Comparison of ENCODE assay signal across 1 cellular context in genomic region chr18:8177330-8178016, GRCh38.
TF ChIP-seq lines count a peak whose summit lies in the region.

No MANE protein-coding gene starts in this region.

TF ChIP-seq in HepG2, 621 proteins besides CTCF, POLR2A, EP300 and RAD21 (continued from another document and continues in another):
- TF ChIP-seq MTERF4 (CRISPR knock-in tag; IDR thresholded peaks at IDR 0.05) (no peak), CENPT (CRISPR knock-in tag; IDR thresholded peaks at IDR 0.05; ENCODE audit: low read depth) (no peak), HNRNPLL (IDR thresholded peaks at IDR 0.05; ENCODE audit: low read depth, low read length, poor library complexity, severe bottlenecking) (no peak), RELA (CRISPR knock-in tag; IDR thresholded peaks at IDR 0.05) (no peak), ATAD3A (CRISPR knock-in tag; IDR thresholded peaks at IDR 0.05) (no peak), ZFP36L2 (CRISPR knock-in tag; IDR thresholded peaks at IDR 0.05) (no peak), ARHGAP35 (CRISPR knock-in tag; IDR thresholded peaks at IDR 0.05; ENCODE audit: borderline replicate concordance) (no peak), ZNF580 (CRISPR knock-in tag; IDR thresholded peaks at IDR 0.05; ENCODE audit: borderline replicate concordance, low read depth) (no peak), ELK4 (CRISPR knock-in tag; IDR thresholded peaks at IDR 0.05; ENCODE audit: borderline replicate concordance) (no peak), ZNF775 (CRISPR knock-in tag; IDR thresholded peaks at IDR 0.05; ENCODE audit: borderline replicate concordance) (no peak), SMAD3 (CRISPR knock-in tag; IDR thresholded peaks at IDR 0.05) (no peak), ZNF7 (CRISPR knock-in tag; IDR thresholded peaks at IDR 0.05) (no peak), ZNF761 (CRISPR knock-in tag; conservative IDR thresholded peaks at IDR 0.05) (no peak), SRSF9 (IDR thresholded peaks at IDR 0.05; ENCODE audit: borderline replicate concordance, insufficient read depth, low read depth, low read length, poor library complexity, severe bottlenecking) (no peak), NKX3-1 (CRISPR knock-in tag; IDR thresholded peaks at IDR 0.05) (no peak), ZNF18 (CRISPR knock-in tag; IDR thresholded peaks at IDR 0.05; ENCODE audit: insufficient replicate concordance) (no peak), THRA (CRISPR knock-in tag; IDR thresholded peaks at IDR 0.05; ENCODE audit: borderline replicate concordance) (peak; percentile 94), TFDP2 (CRISPR knock-in tag; IDR thresholded peaks at IDR 0.05) (no peak), ZNF816 (CRISPR knock-in tag; IDR thresholded peaks at IDR 0.05; ENCODE audit: borderline replicate concordance) (no peak), MXI1 (IDR thresholded peaks at IDR 0.05; ENCODE audit: borderline replicate concordance, low read depth, low read length) (no peak), PBX3 (CRISPR knock-in tag; IDR thresholded peaks at IDR 0.05; ENCODE audit: borderline replicate concordance) (no peak), ZNF720 (CRISPR knock-in tag; IDR thresholded peaks at IDR 0.05) (no peak), RBM39 (IDR thresholded peaks at IDR 0.05; ENCODE audit: low read depth, low read length, poor library complexity, severe bottlenecking) (no peak), ZNF713 (CRISPR knock-in tag; IDR thresholded peaks at IDR 0.05) (no peak), HDAC1 (CRISPR knock-in tag; IDR thresholded peaks at IDR 0.05) (no peak; the same call in none of the 2 replicates), RBAK (CRISPR knock-in tag; IDR thresholded peaks at IDR 0.05) (no peak), STAT6 (CRISPR knock-in tag; IDR thresholded peaks at IDR 0.05; ENCODE audit: borderline replicate concordance) (no peak), ZNF710 (CRISPR knock-in tag; IDR thresholded peaks at IDR 0.05; ENCODE audit: borderline replicate concordance) (no peak; the same call in 1 of the 2 replicates), ZNF605 (CRISPR knock-in tag; IDR thresholded peaks at IDR 0.05) (no peak), ZNF687 (CRISPR knock-in tag; IDR thresholded peaks at IDR 0.05) (no peak), ZNF101 (CRISPR knock-in tag; IDR thresholded peaks at IDR 0.05; ENCODE audit: borderline replicate concordance, low read depth) (no peak), ZNF460 (CRISPR knock-in tag; IDR thresholded peaks at IDR 0.05; ENCODE audit: borderline replicate concordance) (no peak), ZHX2 (IDR thresholded peaks at IDR 0.05; ENCODE audit: low read depth) (no peak), ZHX2 (CRISPR knock-in tag; IDR thresholded peaks at IDR 0.05; ENCODE audit: borderline replicate concordance) (no peak)
